20 cellular contexts compared by ENCODE assay signal in the genomic region with DNA sequence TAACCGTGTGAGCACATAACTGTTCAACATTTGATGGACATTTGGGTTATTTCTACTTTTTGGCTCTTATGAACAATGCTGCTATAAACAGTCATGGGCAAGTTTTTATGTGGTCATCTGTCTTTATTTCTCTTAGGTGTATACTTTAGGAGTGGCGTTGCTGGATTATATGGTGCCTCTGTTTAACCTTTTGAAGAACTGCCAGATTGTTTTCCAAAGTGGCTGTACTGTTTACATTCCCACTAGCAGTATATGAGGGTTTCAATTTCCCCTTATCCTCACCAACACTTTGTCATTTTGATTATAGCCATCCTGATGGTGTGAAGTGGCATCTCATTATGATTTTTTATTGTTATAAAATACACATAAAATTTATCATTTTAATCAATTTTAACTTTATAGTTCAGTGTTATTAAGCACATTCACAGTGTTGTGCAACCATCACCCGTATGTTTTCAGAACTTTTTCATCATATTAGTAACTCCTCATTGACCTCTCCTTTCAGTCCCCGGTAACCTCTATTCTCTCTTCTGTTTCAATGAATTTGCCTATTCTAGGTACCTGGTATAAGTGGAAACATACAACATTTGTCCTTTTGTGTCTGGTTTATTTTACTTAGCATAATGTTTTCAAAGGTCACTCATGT. TPM values are rescaled to one million over a fixed set of nuclear protein-coding genes. Genes with fewer than 3 reads are reported as not detected.
DNase-seq lines count a peak whose midpoint lies in the region; ATAC-seq and TF ChIP-seq lines count a peak whose summit lies in the region.
"Had no signal": no experiment of that assay in that cellular context is flagged by ENCODE, and none has a peak within 500 bp of the region (broad histone marks: within the 10 kb centered on the region; RNA-seq: fewer than 3 reads in every experiment).

No MANE protein-coding gene starts in this region.

- TF ChIP-seq CTCF in LNCaP clone FGC (IDR thresholded peaks at IDR 0.05; ENCODE audit: control insufficient read depth, extremely low read depth, insufficient read depth) (no peak), VCaP (conservative IDR thresholded peaks at IDR 0.05) (no peak), heart right ventricle (IDR thresholded peaks at IDR 0.05) (no peak)

- no peak for DNase-seq in CD4-positive, CD25-positive, alpha-beta regulatory T cell
- peak; percentile 35 for DNase-seq in LNCaP clone FGC (ENCODE audit: low read depth)
- no peak for DNase-seq in memory B cell (ENCODE audit: low spot score in 2 of 2)
- DNase-seq in stimulated activated CD8-positive, alpha-beta memory T cell treated with anti-CD3 and anti-CD28 coated beads, Interleukin-4, amount 100 ng/mL, for 48 hours: no peak
- DNase-seq in heart right ventricle: no peak
- no peak for DNase-seq in CD1c-positive myeloid dendritic cell (ENCODE audit: extremely low spot score)
- DNase-seq: activated CD8-positive, alpha-beta T cell treated with anti-CD3 and anti-CD28 coated beads, Interleukin-2, amount 10 ng/mL, durations not matched to agents 7 days and 5 days; activated gamma-delta T cell; BE2C; DMS79; endodermal cell; gastrocnemius medialis; GOT3; islet precursor cell; NCI-H1048; substantia nigra had no signal

- peaks cover 9% of the 10 kb centered on the region for H3K36me3 ChIP-seq in CD4-positive, CD25-positive, alpha-beta regulatory T cell (ENCODE audit: control insufficient read depth, insufficient read depth, low read length)
- H3K36me3 ChIP-seq in heart right ventricle: no peaks in the 10 kb centered on the region
- H3K36me3 ChIP-seq: gastrocnemius medialis, prostate gland had no signal

- peak overlapping the region in 2 of 3 donors; percentile 50 to 82 for H3K27ac Mint-ChIP-seq in CD4-positive, CD25-positive, alpha-beta regulatory T cell
- peak overlapping the region; percentile 48 for H3K27ac Mint-ChIP-seq in memory B cell
- H3K27ac Mint-ChIP-seq: activated CD8-positive, alpha-beta T cell treated with anti-CD3 and anti-CD28 coated beads, Interleukin-2, amount 10 ng/mL, durations not matched to agents 7 days and 5 days; endodermal cell; IgD-negative memory B cell had no signal

- no peaks in the 10 kb centered on the region for H3K9me3 ChIP-seq in CD4-positive, CD25-positive, alpha-beta regulatory T cell (ENCODE audit: control insufficient read depth in 2 of 2, low read length in 2 of 2)
- no peaks in the 10 kb centered on the region for H3K9me3 ChIP-seq in heart right ventricle
- H3K9me3 ChIP-seq: BE2C, gastrocnemius medialis, prostate gland had no signal

- H3K4me1 Mint-ChIP-seq in CD4-positive, CD25-positive, alpha-beta regulatory T cell: peaks cover 60 to 86% (median 73%) of the 10 kb centered on the region in 4 donors
- peaks cover 38% of the 10 kb centered on the region for H3K4me1 Mint-ChIP-seq in memory B cell

- H3K36me3 Mint-ChIP-seq in CD4-positive, CD25-positive, alpha-beta regulatory T cell: peaks cover 13% of the 10 kb centered on the region
- peaks cover 20% of the 10 kb centered on the region for H3K36me3 Mint-ChIP-seq in memory B cell

- H3K27me3 ChIP-seq in CD4-positive, CD25-positive, alpha-beta regulatory T cell (ENCODE audit: control insufficient read depth, insufficient read depth, low read length): no peaks in the 10 kb centered on the region
- no peaks in the 10 kb centered on the region for H3K27me3 ChIP-seq in heart right ventricle
- H3K27me3 ChIP-seq: BE2C, gastrocnemius medialis had no signal

- H3K4me3 ChIP-seq in CD4-positive, CD25-positive, alpha-beta regulatory T cell (ENCODE audit: low read depth, low read length): peak overlapping the region; percentile 26
- no peak overlapping the region for H3K4me3 ChIP-seq in LNCaP clone FGC (ENCODE audit: low read depth, low read length)
- H3K4me3 ChIP-seq in heart right ventricle: no peak overlapping the region
- H3K4me3 ChIP-seq: gastrocnemius medialis, prostate gland had no signal

- ATAC-seq in CD4-positive, CD25-positive, alpha-beta regulatory T cell (ENCODE audit: low read depth in 2 of 2): no peak
- no peak for ATAC-seq in memory B cell (ENCODE audit: low read depth)
- ATAC-seq in heart right ventricle: no peak
- no peak for ATAC-seq in GM18519 (IDR thresholded peaks at IDR 0.05; ENCODE audit: low FRiP score, unreplicated experiment)
- ATAC-seq: activated CD8-positive, alpha-beta T cell treated with anti-CD3 and anti-CD28 coated beads, Interleukin-2, amount 10 ng/mL, durations not matched to agents 7 days and 5 days; gastrocnemius medialis had no signal

- H3K4me3 Mint-ChIP-seq in CD4-positive, CD25-positive, alpha-beta regulatory T cell: peak overlapping the region in 3 of 4 donors; percentile 9 to 24 (median 13)
- no peak overlapping the region for H3K4me3 Mint-ChIP-seq in memory B cell
- H3K4me3 Mint-ChIP-seq: activated CD8-positive, alpha-beta T cell treated with anti-CD3 and anti-CD28 coated beads, Interleukin-2, amount 10 ng/mL, durations not matched to agents 7 days and 5 days; endodermal cell; IgD-negative memory B cell had no signal

- H3K27ac ChIP-seq in CD4-positive, CD25-positive, alpha-beta regulatory T cell (ENCODE audit: insufficient read depth, low read length, poor library complexity, severe bottlenecking): no peak overlapping the region
- H3K27ac ChIP-seq in VCaP: peak overlapping the region; percentile 84
- H3K27ac ChIP-seq in heart right ventricle: peak overlapping the region in 2 of 10 donors; percentile 6 to 23
- H3K27ac ChIP-seq: gastrocnemius medialis, prostate gland had no signal

- H3K9me3 Mint-ChIP-seq in CD4-positive, CD25-positive, alpha-beta regulatory T cell: no peaks in the 10 kb centered on the region
- no peaks in the 10 kb centered on the region for H3K9me3 Mint-ChIP-seq in memory B cell
- H3K9me3 Mint-ChIP-seq: endodermal cell, IgD-negative memory B cell had no signal

- peaks cover 59% of the 10 kb centered on the region for H3K4me1 ChIP-seq in CD4-positive, CD25-positive, alpha-beta regulatory T cell (ENCODE audit: control insufficient read depth, insufficient read depth, low read length, poor library complexity, severe bottlenecking)
- peaks cover 0 to 33% (median 16%) of the 10 kb centered on the region in 9 donors for H3K4me1 ChIP-seq in heart right ventricle
- H3K4me1 ChIP-seq: prostate gland had no signal

- 81 to 82% methylated on average over 4 of the region's 4 CpGs for WGBS in heart right ventricle, 2 donors

- intact Hi-C loops in heart right ventricle (cut with DNase I): no loop called here

- H3K27me3 Mint-ChIP-seq in CD4-positive, CD25-positive, alpha-beta regulatory T cell: no peaks in the 10 kb centered on the region
- no peaks in the 10 kb centered on the region for H3K27me3 Mint-ChIP-seq in memory B cell
- H3K27me3 Mint-ChIP-seq: IgD-negative memory B cell had no signal

RNA-seq across cellular contexts. Expression of gene EML4, which starts 55.4 kb away (rescaled TPM):
- total RNA-seq in CD4-positive, CD25-positive, alpha-beta regulatory T cell: 293 TPM
- 10 to 100 TPM; 83.7 to 92.7 (median 89.7) TPM for polyA plus RNA-seq in CD4-positive, CD25-positive, alpha-beta regulatory T cell
- total RNA-seq in heart right ventricle: 10 to 100 TPM in 1 of 10 donors, 1 to 10 TPM in 9; 4.5 to 17.2 (median 5.9) TPM
- 1 to 10 TPM; 2.9 to 5.0 TPM for polyA plus RNA-seq in heart right ventricle

Comparison
In these comparisons a context has a peak if more than half of its experiments do, and no peak if none do; other contexts are left out.
1. RNA of gene EML4, which starts 55.4 kb away (total RNA-seq): 293 TPM in CD4-positive, CD25-positive, alpha-beta regulatory T cell (single experiment); 4.5 to 17.2 TPM in heart right ventricle; every median in the first group is over 10 times any median in the second.